24 cellular contexts compared by ENCODE assay signal in the genomic region with DNA sequence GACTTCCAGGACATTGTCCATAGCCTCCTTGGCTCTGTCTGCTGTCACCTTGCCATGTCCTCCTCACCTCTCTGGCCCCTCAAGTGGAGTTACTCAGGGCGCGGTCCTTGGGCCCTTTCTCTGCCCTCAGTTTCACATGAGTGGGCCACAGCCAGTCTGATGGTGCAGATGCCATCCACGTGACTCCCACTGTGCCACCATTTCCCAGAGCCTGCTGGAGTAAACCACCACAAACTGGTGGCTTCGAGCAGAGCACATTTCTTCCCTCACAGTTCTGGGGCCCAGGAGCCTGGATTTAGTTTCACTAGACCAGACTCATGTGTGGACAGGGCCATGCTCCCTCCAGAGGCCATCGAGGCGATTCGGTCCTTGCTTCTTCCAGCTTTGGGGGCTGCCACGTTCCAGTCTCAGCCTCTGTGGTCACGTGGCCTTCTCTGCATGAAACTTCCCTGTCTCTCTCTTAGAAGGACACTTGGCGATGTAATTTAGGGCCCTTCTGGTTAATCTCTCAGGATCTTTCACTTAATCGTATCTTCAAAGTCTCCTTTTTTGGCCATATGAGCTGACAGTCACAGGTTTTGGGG. TPM values are rescaled to one million over a fixed set of nuclear protein-coding genes. Genes with fewer than 3 reads are reported as not detected.
DNase-seq lines count a peak whose midpoint lies in the region; ATAC-seq, FAIRE-seq and TF ChIP-seq lines count a peak whose summit lies in the region.
"Had no signal": no experiment of that assay in that cellular context is flagged by ENCODE, and none has a peak within 500 bp of the region (broad histone marks: within the 10 kb centered on the region; RNA-seq: fewer than 3 reads in every experiment).

No MANE protein-coding gene starts in this region.

- H3K4me2 ChIP-seq in SU-DHL-6 (ENCODE audit: low read depth, low read length, poor library complexity, severe bottlenecking): peak overlapping the region; percentile 98
- no peak overlapping the region for H3K4me2 ChIP-seq in neural progenitor cell

- H3K4me1 Mint-ChIP-seq in neural progenitor cell: no peaks in the 10 kb centered on the region
- H3K4me1 Mint-ChIP-seq: activated CD4-positive, alpha-beta T cell treated with anti-CD3 and anti-CD28 coated beads for 36 hours had no signal

- peak overlapping the region; percentile 9 for H3K4me3 ChIP-seq in SU-DHL-6 (ENCODE audit: insufficient read depth, low read length, poor library complexity, severe bottlenecking)
- H3K4me3 ChIP-seq in neural progenitor cell: no peak overlapping the region
- H3K4me3 ChIP-seq: gastrocnemius medialis, right lobe of liver, SK-N-MC had no signal

- H3K79me2 ChIP-seq in SU-DHL-6 (ENCODE audit: insufficient read depth, low read length) (peaks cover 18% of the 10 kb centered on the region), neural progenitor cell (ENCODE audit: low read depth) (peaks cover 5% of the 10 kb centered on the region)

- H3K27me3 Mint-ChIP-seq in neural progenitor cell (ENCODE audit: insufficient read depth, low read depth): peaks cover 2% of the 10 kb centered on the region
- H3K27me3 Mint-ChIP-seq: activated CD4-positive, alpha-beta T cell treated with anti-CD3 and anti-CD28 coated beads for 36 hours had no signal

- no peak for FAIRE-seq in GM12891 (lab: Jason Lieb, UNC)
- FAIRE-seq: astrocyte, colon, HepG2, RCC 7860 had no signal

- peak overlapping the region; percentile 42 for H3K27ac Mint-ChIP-seq in neural progenitor cell

- H3K36me3 ChIP-seq in SU-DHL-6 (ENCODE audit: low read length) (no peaks in the 10 kb centered on the region), neural progenitor cell (peaks cover 8% of the 10 kb centered on the region)

- no peak overlapping the region for H3K4me3 Mint-ChIP-seq in neural progenitor cell
- H3K4me3 Mint-ChIP-seq: activated CD4-positive, alpha-beta T cell treated with anti-CD3 and anti-CD28 coated beads for 36 hours had no signal

- H3K27me3 ChIP-seq in SU-DHL-6 (ENCODE audit: low read length) (no peaks in the 10 kb centered on the region), neural progenitor cell (no peaks in the 10 kb centered on the region)
- H3K27me3 ChIP-seq: gastrocnemius medialis, right lobe of liver had no signal

- H3K9ac ChIP-seq in SU-DHL-6 (ENCODE audit: low read length) (peak overlapping the region; percentile 64), neural progenitor cell (no peak overlapping the region)

- H3K9me3 ChIP-seq in SU-DHL-6 (ENCODE audit: insufficient read depth, low read length) (no peaks in the 10 kb centered on the region), neural progenitor cell (ENCODE audit: low read depth) (no peaks in the 10 kb centered on the region)
- H3K9me3 ChIP-seq: gastrocnemius medialis, right lobe of liver had no signal

- H3K4me1 ChIP-seq in neural progenitor cell: no peaks in the 10 kb centered on the region
- H3K4me1 ChIP-seq: gastrocnemius medialis had no signal

- no peaks in the 10 kb centered on the region for H3K9me2 ChIP-seq in SU-DHL-6 (replicated peaks; ENCODE audit: insufficient read depth, low read length)

- TF ChIP-seq CTCF in SU-DHL-6 (IDR thresholded peaks at IDR 0.05; ENCODE audit: insufficient read depth, low read length, poor library complexity, severe bottlenecking): no peak
- TF ChIP-seq CTCF in neural progenitor cell (IDR thresholded peaks at IDR 0.05): no peak

- H3F3A ChIP-seq in SU-DHL-6 (ENCODE audit: insufficient read depth) (peaks cover 69% of the 10 kb centered on the region), neural progenitor cell (ENCODE audit: low read depth) (no peaks in the 10 kb centered on the region)

- H2AFZ ChIP-seq in SU-DHL-6 (ENCODE audit: low read depth, low read length, severe bottlenecking) (no peak overlapping the region), neural progenitor cell (replicated peaks) (no peak overlapping the region)

- H3K36me3 Mint-ChIP-seq in neural progenitor cell: peaks cover 53% of the 10 kb centered on the region

- H3K9me3 Mint-ChIP-seq in neural progenitor cell: no peaks in the 10 kb centered on the region

- H4K20me1 ChIP-seq in SU-DHL-6 (ENCODE audit: low read depth, low read length) (no peaks in the 10 kb centered on the region), neural progenitor cell (ENCODE audit: low read depth) (peaks cover 2% of the 10 kb centered on the region)

- ATAC-seq in GM21825 (IDR thresholded peaks at IDR 0.05; ENCODE audit: unreplicated experiment) (peak; percentile 12), HG03469 (IDR thresholded peaks at IDR 0.05; ENCODE audit: unreplicated experiment) (no peak)
- ATAC-seq: activated CD4-positive, alpha-beta T cell treated with anti-CD3 and anti-CD28 coated beads for 36 hours; gastrocnemius medialis; HepG2; left lobe of liver; right lobe of liver had no signal

- DNase-seq in GM12891 (ENCODE audit: insufficient read length, low spot score) (no peak), neural progenitor cell (ENCODE audit: low spot score) (no peak), cortex of kidney (lab: John Stamatoyannopoulos, UW) (no peak), NCI-H2029 (lab: John Stamatoyannopoulos, UW) (no peak), mucosa of gallbladder (ENCODE audit: low spot score) (no peak)
- DNase-seq: activated CD4-positive, alpha-beta T cell treated with anti-CD3 and anti-CD28 coated beads for 36 hours; activated CD8-positive, alpha-beta memory T cell treated with anti-CD3 and anti-CD28 coated beads, Interleukin-2, amount 50 U/mL, for 48 hours; activated naive CD4-positive, alpha-beta T cell; COR-L47; gastrocnemius medialis; MV-4-11; NCI-H82 had no signal

- H3K27ac ChIP-seq in SU-DHL-6 (ENCODE audit: low read depth, low read length) (peak overlapping the region; percentile 96), neural progenitor cell (no peak overlapping the region)
- H3K27ac ChIP-seq: epithelial cell of prostate, gastrocnemius medialis, right lobe of liver, SK-N-MC had no signal

- TF ChIP-seq POLR2A in GM12891 (IDR thresholded peaks at IDR 0.05; ENCODE audit: low read depth, low read length): 0 out of 2 replicates have a peak, but pooled peaks have one; percentile 17

TF ChIP-seq in GM12891, 5 proteins besides CTCF, POLR2A, EP300 and RAD21:
- TF ChIP-seq PAX5 (IDR thresholded peaks at IDR 0.05; ENCODE audit: insufficient read depth, low read length, severe bottlenecking): no peak

RNA-seq across cellular contexts. Expression of gene SMARCB1, which starts 14.6 kb away (rescaled TPM):
- polyA plus RNA-seq in GM12891 (2012; ENCODE audit: low read depth, missing spikeins): 105 TPM
- total RNA-seq in neural progenitor cell (ENCODE audit: low replicate concordance) (151 and 170 TPM in 2 replicates), mucosa of gallbladder (70.7 TPM)

RNA-seq across cellular contexts. Expression of gene MMP11, which starts 28.7 kb away (rescaled TPM):
- polyA plus RNA-seq in GM12891 (2012; ENCODE audit: low read depth, missing spikeins): 0.15 TPM
- 4.1 and 13.7 TPM in 2 replicates for total RNA-seq in neural progenitor cell (ENCODE audit: low replicate concordance)
- 4.4 TPM for total RNA-seq in mucosa of gallbladder

RNA-seq across cellular contexts. Expression of gene CHCHD10, which starts 33.6 kb away (rescaled TPM):
- 247 TPM for polyA plus RNA-seq in GM12891 (2012; ENCODE audit: low read depth, missing spikeins)
- total RNA-seq in neural progenitor cell (ENCODE audit: low replicate concordance): 0.53 and 9.1 TPM in 2 replicates
- 148 TPM for total RNA-seq in mucosa of gallbladder

RNA-seq across cellular contexts. Expression of gene DERL3, which starts 37.5 kb away (rescaled TPM):
- 9.4 TPM for polyA plus RNA-seq in GM12891 (2012; ENCODE audit: low read depth, missing spikeins)
- total RNA-seq in neural progenitor cell (ENCODE audit: low replicate concordance): 1.1 and 7.7 TPM in 2 replicates
- 6.2 TPM for total RNA-seq in mucosa of gallbladder
- total RNA-seq: HepG2 had no signal
- polyA plus RNA-seq: HepG2 had no signal

RNA-seq across cellular contexts. Expression of gene C22orf15, which starts 38.5 kb away (rescaled TPM):
- 0.89 TPM for polyA plus RNA-seq in GM12891 (2012; ENCODE audit: low read depth, missing spikeins)
- 0.56 and 3.0 TPM in 2 replicates for total RNA-seq in neural progenitor cell (ENCODE audit: low replicate concordance)
- total RNA-seq in mucosa of gallbladder: 1.8 TPM
- total RNA-seq: gastrocnemius medialis, HepG2, left lobe of liver, osteocyte, right lobe of liver had no signal
- polyA plus RNA-seq: HepG2 had no signal

Comparison
In these comparisons a context has a peak if more than half of its experiments do, and no peak if none do; other contexts are left out.
1. RNA of gene CHCHD10, which starts 33.6 kb away (total RNA-seq): 148 TPM in mucosa of gallbladder (single experiment); 0.53 to 9.1 TPM in neural progenitor cell; every median in the first group is over 10 times any median in the second.